ENCODE assay signal across 10 cellular contexts in genomic region chr2:186570587-186570986, GRCh38. TPM values are rescaled to one million over a fixed set of nuclear protein-coding genes. Genes with fewer than 3 reads are reported as not detected.
A peak's percentile ranks its signal among the peaks of the same experiment; 100 is the strongest.
DNase-seq lines count a peak whose midpoint lies in the region; ATAC-seq and TF ChIP-seq lines count a peak whose summit lies in the region.
"Had no signal": no experiment of that assay in that cellular context is flagged by ENCODE, and none has a peak within 500 bp of the region (broad histone marks: within the 10 kb centered on the region; RNA-seq: fewer than 3 reads in every experiment).

No MANE protein-coding gene starts in this region.

- intact Hi-C loops in Right ventricle myocardium superior (cut with DNase I) = no loop called here

- H3K4me1 ChIP-seq in HEK293 (ENCODE audit: control insufficient read depth, insufficient read depth, low read length) = peaks cover 12% of the 10 kb centered on the region
- peaks cover 6 to 7% of the 10 kb centered on the region in 2 experiments for H3K4me1 ChIP-seq in trophoblast cell (ENCODE audit: control insufficient read depth in 1 of 2, insufficient read depth in 2 of 2, low read length in 2 of 2)
- peaks cover 0 to under 1% (median 0%) of the 10 kb centered on the region in 4 donors for H3K4me1 ChIP-seq in Peyer's patch

- no peak overlapping the region for H3K23ac ChIP-seq in trophoblast cell (ENCODE audit: low read length)

- no peak overlapping the region for H3K9ac ChIP-seq in trophoblast cell (ENCODE audit: low read length)

- no peaks in the 10 kb centered on the region for H3K79me2 ChIP-seq in trophoblast cell (ENCODE audit: control insufficient read depth, insufficient read depth, low read length, poor library complexity)

- no peak overlapping the region for H2AFZ ChIP-seq in trophoblast cell (ENCODE audit: insufficient read depth, low read length, poor library complexity)

- no peak for TF ChIP-seq POLR2A in Peyer's patch (IDR thresholded peaks at IDR 0.05)

- H3K36me3 ChIP-seq in HEK293 (ENCODE audit: control insufficient read depth in 2 of 2, insufficient read depth in 1 of 2, low read length in 2 of 2) = no peaks in the 10 kb centered on the region
- H3K36me3 ChIP-seq in trophoblast cell (ENCODE audit: control insufficient read depth in 1 of 2, insufficient read depth in 2 of 2, low read length in 2 of 2) = no peaks in the 10 kb centered on the region
- no peaks in the 10 kb centered on the region for H3K36me3 ChIP-seq in Peyer's patch
- H3K36me3 ChIP-seq: tibial nerve had no signal

- H3K4ac ChIP-seq in trophoblast cell (ENCODE audit: low read depth, low read length) = peak overlapping the region; percentile 83

- peak overlapping the region; percentile 91 for H3K14ac ChIP-seq in trophoblast cell (ENCODE audit: low read length)

- H4K8ac ChIP-seq in trophoblast cell (ENCODE audit: low read depth, low read length) = peak overlapping the region; percentile 84

- H4K12ac ChIP-seq in trophoblast cell (ENCODE audit: low read depth, low read length) = peak overlapping the region; percentile 26

- TF ChIP-seq CTCF in HEK293 (tag by site-specific recombination; IDR thresholded peaks at IDR 0.05) = no peak
- no peak for TF ChIP-seq CTCF in fibroblast of mammary gland (conservative IDR thresholded peaks at IDR 0.05; ENCODE audit: control insufficient read depth, insufficient read depth, low read depth, low read length)
- no peak for TF ChIP-seq CTCF in Peyer's patch (IDR thresholded peaks at IDR 0.05)

- peak overlapping the region; percentile 89 for H2AK5ac ChIP-seq in trophoblast cell (ENCODE audit: low read length)

- no CpG with 5 or more reads among the region's 5 CpGs for WGBS in trophoblast cell (ENCODE audit: extremely low coverage, insufficient coverage, insufficient read length)

- H4K91ac ChIP-seq in trophoblast cell (ENCODE audit: low read depth, low read length) = peak overlapping the region; percentile 96

- H3K18ac ChIP-seq in trophoblast cell (ENCODE audit: low read length) = peak overlapping the region; percentile 59

- CTCF ChIA-PET in HEK293 (lab: Yijun Ruan, JAX) = interaction anchor here (0.6 to 2.0 kb wide), 5 partner anchors 11 to 1010 kb away, joined by 3 to 5 read pairs (median 3); no protein-coding TSS in a partner anchor

- DNase-seq in T1000 (lab: John Stamatoyannopoulos, UW) (peak; percentile 23), fibroblast of mammary gland (ENCODE audit: low read depth) (peak; percentile 62), trophoblast cell (peak; percentile 78 to 82), Right ventricle myocardium superior (no peak), Peyer's patch (no peak)
- DNase-seq: psoas muscle had no signal

- H3K27me3 ChIP-seq in trophoblast cell (ENCODE audit: insufficient read depth, low read length) (no peaks in the 10 kb centered on the region), Peyer's patch (no peaks in the 10 kb centered on the region)
- H3K27me3 ChIP-seq: tibial nerve had no signal

- no peak overlapping the region for H3K4me2 ChIP-seq in trophoblast cell (ENCODE audit: low read length)

- POLR2A ChIA-PET in HEK293 (lab: Yijun Ruan, JAX) = interaction anchor here (0.5 to 2.3 kb wide), 5 partner anchors 15 to 151 kb away, joined by 3 to 40 read pairs (median 3); partner anchors contain the start of genes ITGAV and ZC3H15

- ATAC-seq in GM19324 (IDR thresholded peaks at IDR 0.05; ENCODE audit: low FRiP score, unreplicated experiment) (no peak), HG02884 (IDR thresholded peaks at IDR 0.05; ENCODE audit: unreplicated experiment) (no peak), Right ventricle myocardium superior (ENCODE audit: poor library complexity) (no peak)
- ATAC-seq: psoas muscle had no signal

- H2BK12ac ChIP-seq in trophoblast cell (ENCODE audit: low read length) = peak overlapping the region; percentile 99

- H3K79me1 ChIP-seq in trophoblast cell (ENCODE audit: low read length) = peaks cover 10% of the 10 kb centered on the region

- H3K4me3 ChIP-seq in HEK293 (ENCODE audit: low read depth, low read length) = no peak overlapping the region
- no peak overlapping the region for H3K4me3 ChIP-seq in fibroblast of mammary gland (ENCODE audit: control insufficient read depth, low read depth, low read length)
- no peak overlapping the region for H3K4me3 ChIP-seq in trophoblast cell (ENCODE audit: low read depth, low read length)
- no peak overlapping the region for H3K4me3 ChIP-seq in Peyer's patch
- H3K4me3 ChIP-seq: psoas muscle, tibial nerve had no signal

- H2BK5ac ChIP-seq in trophoblast cell (ENCODE audit: low read depth, low read length, poor library complexity) = peak overlapping the region; percentile 92

- H3K27ac ChIP-seq in HEK293 (ENCODE audit: extremely low read depth, low read depth, low read length) (peak overlapping the region; percentile 49), trophoblast cell (ENCODE audit: low read depth, low read length) (peak overlapping the region; percentile 71), Peyer's patch (no peak overlapping the region)
- H3K27ac ChIP-seq: psoas muscle, tibial nerve had no signal

- H2BK120ac ChIP-seq in trophoblast cell (ENCODE audit: insufficient read depth, low read length, poor library complexity) = peak overlapping the region; percentile 96

- H3K9me3 ChIP-seq in HEK293 (ENCODE audit: control insufficient read depth, insufficient read depth, low read depth, low read length) (no peaks in the 10 kb centered on the region), trophoblast cell (ENCODE audit: insufficient read depth, low read depth, low read length) (no peaks in the 10 kb centered on the region), Peyer's patch (no peaks in the 10 kb centered on the region)
- H3K9me3 ChIP-seq: psoas muscle, tibial nerve had no signal

TF ChIP-seq in HEK293, 187 proteins besides CTCF, POLR2A, EP300 and RAD21 (continues in another document):
- TF ChIP-seq, protein P1, sequence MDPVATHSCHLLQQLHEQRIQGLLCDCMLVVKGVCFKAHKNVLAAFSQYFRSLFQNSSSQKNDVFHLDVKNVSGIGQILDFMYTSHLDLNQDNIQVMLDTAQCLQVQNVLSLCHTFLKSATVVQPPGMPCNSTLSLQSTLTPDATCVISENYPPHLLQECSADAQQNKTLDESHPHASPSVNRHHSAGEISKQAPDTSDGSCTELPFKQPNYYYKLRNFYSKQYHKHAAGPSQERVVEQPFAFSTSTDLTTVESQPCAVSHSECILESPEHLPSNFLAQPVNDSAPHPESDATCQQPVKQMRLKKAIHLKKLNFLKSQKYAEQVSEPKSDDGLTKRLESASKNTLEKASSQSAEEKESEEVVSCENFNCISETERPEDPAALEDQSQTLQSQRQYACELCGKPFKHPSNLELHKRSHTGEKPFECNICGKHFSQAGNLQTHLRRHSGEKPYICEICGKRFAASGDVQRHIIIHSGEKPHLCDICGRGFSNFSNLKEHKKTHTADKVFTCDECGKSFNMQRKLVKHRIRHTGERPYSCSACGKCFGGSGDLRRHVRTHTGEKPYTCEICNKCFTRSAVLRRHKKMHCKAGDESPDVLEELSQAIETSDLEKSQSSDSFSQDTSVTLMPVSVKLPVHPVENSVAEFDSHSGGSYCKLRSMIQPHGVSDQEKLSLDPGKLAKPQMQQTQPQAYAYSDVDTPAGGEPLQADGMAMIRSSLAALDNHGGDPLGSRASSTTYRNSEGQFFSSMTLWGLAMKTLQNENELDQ (tag by site-specific recombination; IDR thresholded peaks at IDR 0.05; ENCODE audit: low read depth) = no peak
- TF ChIP-seq AEBP2 (tag by site-specific recombination; IDR thresholded peaks at IDR 0.05; ENCODE audit: borderline replicate concordance) = no peak
- peak; percentile 38; the same call in 1 of the 2 replicates for TF ChIP-seq SP7 (tag by site-specific recombination; IDR thresholded peaks at IDR 0.05)
- TF ChIP-seq BCL6B (tag by site-specific recombination; IDR thresholded peaks at IDR 0.05) = peak; percentile 79

RNA-seq across cellular contexts. Expression of gene ITGAV, which starts 19.3 kb away (rescaled TPM):
- polyA plus RNA-seq in trophoblast cell (2013) = 138 and 148 TPM in 2 replicates
- total RNA-seq in Right ventricle myocardium superior = 124 TPM
- total RNA-seq in Peyer's patch = 10 to 100 TPM; 28.1 to 35.9 (median 31.2) TPM

Comparison
In these comparisons a context has a peak if more than half of its experiments do, and no peak if none do; other contexts are left out.
1. H3K27ac ChIP-seq: peak in HEK293 (single experiment) and trophoblast cell (single experiment); none in Peyer's patch (0 of 4).
2. DNase-seq: peak in T1000 (single experiment), fibroblast of mammary gland (single experiment) and trophoblast cell (2 of 2); none in Right ventricle myocardium superior (single experiment) and Peyer's patch (0 of 3).